12 cellular contexts compared by ENCODE assay signal in genomic region chr2:150520887-150521664, GRCh38. TPM values are rescaled to one million over a fixed set of nuclear protein-coding genes. Genes with fewer than 3 reads are reported as not detected.
A peak's percentile ranks its signal among the peaks of the same experiment; 100 is the strongest.
DNase-seq lines count a peak whose midpoint lies in the region; ATAC-seq and TF ChIP-seq lines count a peak whose summit lies in the region.
"Had no signal": no experiment of that assay in that cellular context is flagged by ENCODE, and none has a peak within 500 bp of the region (broad histone marks: within the 10 kb centered on the region; RNA-seq: fewer than 3 reads in every experiment).

No MANE protein-coding gene starts in this region.

- no peaks in the 10 kb centered on the region for H3K36me3 Mint-ChIP-seq in activated T-helper 2 cell treated with anti-CD3 and anti-CD28 coated beads, Interferon-gamma antibody, Interleukin-2, Interleukin-4, amounts not matched to agents 10 μg/mL and 5 μg/mL and 100 μg/mL, durations not matched to agents 14 hours and 24 hours and 36 hours (ENCODE audit: low read depth)

- peak overlapping the region; percentile 38 for H2BK12ac ChIP-seq in trophoblast cell (ENCODE audit: low read length)

- no peak overlapping the region for H3K14ac ChIP-seq in trophoblast cell (ENCODE audit: low read length)

- H3K27me3 Mint-ChIP-seq in activated T-helper 2 cell treated with anti-CD3 and anti-CD28 coated beads, Interferon-gamma antibody, Interleukin-2, Interleukin-4, amounts not matched to agents 10 μg/mL and 5 μg/mL and 100 μg/mL, durations not matched to agents 14 hours and 24 hours and 36 hours (ENCODE audit: low read depth), result no peaks in the 10 kb centered on the region

- intact Hi-C loops in activated T-helper 2 cell treated with anti-CD3 and anti-CD28 coated beads, Interferon-gamma antibody, Interleukin-2, Interleukin-4, amounts not matched to agents 10 μg/mL and 5 μg/mL and 100 μg/mL, durations not matched to agents 14 hours and 24 hours and 36 hours (cut with micrococcal nuclease), result no loop called here

- peaks cover 3% of the 10 kb centered on the region for H3K79me1 ChIP-seq in trophoblast cell (ENCODE audit: low read length)

- no peak overlapping the region for H2AK5ac ChIP-seq in trophoblast cell (ENCODE audit: low read length)

- no peak overlapping the region for H4K91ac ChIP-seq in trophoblast cell (ENCODE audit: low read depth, low read length)

- no peaks in the 10 kb centered on the region for H3K4me1 Mint-ChIP-seq in activated T-helper 2 cell treated with anti-CD3 and anti-CD28 coated beads, Interferon-gamma antibody, Interleukin-2, Interleukin-4, amounts not matched to agents 10 μg/mL and 5 μg/mL and 100 μg/mL, durations not matched to agents 14 hours and 24 hours and 36 hours (ENCODE audit: low read depth)

- H3K9ac ChIP-seq in trophoblast cell (ENCODE audit: low read length), result no peak overlapping the region

- H3K18ac ChIP-seq in trophoblast cell (ENCODE audit: low read length), result no peak overlapping the region

- no peaks in the 10 kb centered on the region for H3K9me3 ChIP-seq in trophoblast cell (ENCODE audit: insufficient read depth, low read depth, low read length)
- H3K9me3 ChIP-seq: esophagus muscularis mucosa had no signal

- H2BK5ac ChIP-seq in trophoblast cell (ENCODE audit: low read depth, low read length, poor library complexity), result no peak overlapping the region

- no peak overlapping the region for H3K27ac Mint-ChIP-seq in activated T-helper 2 cell treated with anti-CD3 and anti-CD28 coated beads, Interferon-gamma antibody, Interleukin-2, Interleukin-4, amounts not matched to agents 10 μg/mL and 5 μg/mL and 100 μg/mL, durations not matched to agents 14 hours and 24 hours and 36 hours

- no peak overlapping the region for H3K23ac ChIP-seq in trophoblast cell (ENCODE audit: low read length)

- H2AFZ ChIP-seq in trophoblast cell (ENCODE audit: insufficient read depth, low read length, poor library complexity), result no peak overlapping the region

- no peaks in the 10 kb centered on the region for H3K9me3 Mint-ChIP-seq in activated T-helper 2 cell treated with anti-CD3 and anti-CD28 coated beads, Interferon-gamma antibody, Interleukin-2, Interleukin-4, amounts not matched to agents 10 μg/mL and 5 μg/mL and 100 μg/mL, durations not matched to agents 14 hours and 24 hours and 36 hours

- no peak overlapping the region for H4K8ac ChIP-seq in trophoblast cell (ENCODE audit: low read depth, low read length)

- no peak overlapping the region for H4K12ac ChIP-seq in trophoblast cell (ENCODE audit: low read depth, low read length)

- peak; percentile 66 for ATAC-seq in GM18870 (IDR thresholded peaks at IDR 0.05; ENCODE audit: unreplicated experiment)
- ATAC-seq in GM19324 (IDR thresholded peaks at IDR 0.05; ENCODE audit: low FRiP score, unreplicated experiment), result no peak
- ATAC-seq in GM18861 (IDR thresholded peaks at IDR 0.05; ENCODE audit: unreplicated experiment), result no peak
- ATAC-seq in HG02970 (IDR thresholded peaks at IDR 0.05; ENCODE audit: low FRiP score, unreplicated experiment), result no peak
- ATAC-seq: stimulated activated naive CD8-positive, alpha-beta T cell treated with anti-CD3 and anti-CD28 coated beads, Interleukin-15, Interleukin-2, amounts not matched to agents 100 U/mL and 50 U/mL, for 24 hours had no signal

- no peaks in the 10 kb centered on the region for H3K79me2 ChIP-seq in trophoblast cell (ENCODE audit: control insufficient read depth, insufficient read depth, low read length, poor library complexity)

- H3K36me3 ChIP-seq in trophoblast cell (ENCODE audit: control insufficient read depth in 1 of 2, insufficient read depth in 2 of 2, low read length in 2 of 2), result no peaks in the 10 kb centered on the region
- H3K36me3 ChIP-seq: esophagus muscularis mucosa had no signal

- peaks cover 3% of the 10 kb centered on the region in 2 experiments for H3K4me1 ChIP-seq in trophoblast cell (ENCODE audit: control insufficient read depth in 1 of 2, insufficient read depth in 2 of 2, low read length in 2 of 2)

- H3K4me2 ChIP-seq in trophoblast cell (ENCODE audit: low read length), result no peak overlapping the region

- no peak overlapping the region for H3K4ac ChIP-seq in trophoblast cell (ENCODE audit: low read depth, low read length)

- no peak overlapping the region for H3K27ac ChIP-seq in trophoblast cell (ENCODE audit: low read depth, low read length)

- no peak overlapping the region for H3K4me3 Mint-ChIP-seq in activated T-helper 2 cell treated with anti-CD3 and anti-CD28 coated beads, Interferon-gamma antibody, Interleukin-2, Interleukin-4, amounts not matched to agents 10 μg/mL and 5 μg/mL and 100 μg/mL, durations not matched to agents 14 hours and 24 hours and 36 hours (ENCODE audit: low read depth)

- no peak for TF ChIP-seq CTCF in epithelial cell of proximal tubule (conservative IDR thresholded peaks at IDR 0.05; ENCODE audit: low read depth, low read length)

- H3K4me3 ChIP-seq in epithelial cell of proximal tubule (ENCODE audit: low read depth, low read length) (no peak overlapping the region), trophoblast cell (ENCODE audit: low read depth, low read length) (no peak overlapping the region)
- H3K4me3 ChIP-seq: esophagus muscularis mucosa had no signal

- no peak overlapping the region for H2BK120ac ChIP-seq in trophoblast cell (ENCODE audit: insufficient read depth, low read length, poor library complexity)

- H3K27me3 ChIP-seq in trophoblast cell (ENCODE audit: insufficient read depth, low read length), result no peaks in the 10 kb centered on the region
- H3K27me3 ChIP-seq: esophagus muscularis mucosa had no signal

- no CpG with 5 or more reads among the region's 4 CpGs for WGBS in trophoblast cell (ENCODE audit: extremely low coverage, insufficient coverage, insufficient read length)

- DNase-seq in M059J (ENCODE audit: low read depth) (peak; percentile 95), epithelial cell of proximal tubule (ENCODE audit: low read depth) (peak; percentile 87), trophoblast cell (no peak)
- no peak for DNase-seq in activated T-helper 2 cell treated with anti-CD3 and anti-CD28 coated beads, Interferon-gamma antibody, Interleukin-2, Interleukin-4, amounts not matched to agents 10 μg/mL and 5 μg/mL and 100 μg/mL, durations not matched to agents 14 hours and 24 hours and 36 hours (ENCODE audit: low spot score)
- DNase-seq: activated CD4-positive, CD25-positive, alpha-beta regulatory T cell treated with anti-CD3 and anti-CD28 coated beads, Interleukin-2, amount 50 U/mL, for 72 hours; activated naive CD4-positive, alpha-beta T cell treated with anti-CD3 and anti-CD28 coated beads, Interleukin-2, amount 50 U/mL, for 16 hours; stimulated activated naive CD8-positive, alpha-beta T cell treated with anti-CD3 and anti-CD28 coated beads, Interleukin-15, Interleukin-2, amounts not matched to agents 100 U/mL and 50 U/mL, for 24 hours had no signal

RNA-seq across cellular contexts. Expression of gene RND3, which starts 33.6 kb away (rescaled TPM):
- total RNA-seq in M059J (2014; rRNA removed; shearing (Covaris generic)), result 170 and 187 TPM in 2 replicates
- total RNA-seq in epithelial cell of proximal tubule, result 51.8 and 59.1 TPM in 2 replicates
- 71.5 and 74.8 TPM in 2 replicates for polyA plus RNA-seq in trophoblast cell (2013)
- not detected in 2 replicates for total RNA-seq in activated T-helper 2 cell treated with anti-CD3 and anti-CD28 coated beads, Interferon-gamma antibody, Interleukin-2, Interleukin-4, amounts not matched to agents 10 μg/mL and 5 μg/mL and 100 μg/mL, durations not matched to agents 14 hours and 24 hours and 36 hours

Comparison
In these comparisons a context has a peak if more than half of its experiments do, and no peak if none do; other contexts are left out.
1. DNase-seq: peak in M059J (single experiment) and epithelial cell of proximal tubule (single experiment); none in trophoblast cell (0 of 2) and activated T-helper 2 cell treated with anti-CD3 and anti-CD28 coated beads, Interferon-gamma antibody, Interleukin-2, Interleukin-4, amounts not matched to agents 10 μg/mL and 5 μg/mL and 100 μg/mL, durations not matched to agents 14 hours and 24 hours and 36 hours (single experiment).
2. RNA of gene RND3, which starts 33.6 kb away (total RNA-seq): 170 to 187 TPM in M059J and 51.8 to 59.1 TPM in epithelial cell of proximal tubule; not detected in activated T-helper 2 cell treated with anti-CD3 and anti-CD28 coated beads, Interferon-gamma antibody, Interleukin-2, Interleukin-4, amounts not matched to agents 10 μg/mL and 5 μg/mL and 100 μg/mL, durations not matched to agents 14 hours and 24 hours and 36 hours; every median in the first group is over 10 times any median in the second.